19 cellular contexts compared by ENCODE assay signal in the genomic region with DNA sequence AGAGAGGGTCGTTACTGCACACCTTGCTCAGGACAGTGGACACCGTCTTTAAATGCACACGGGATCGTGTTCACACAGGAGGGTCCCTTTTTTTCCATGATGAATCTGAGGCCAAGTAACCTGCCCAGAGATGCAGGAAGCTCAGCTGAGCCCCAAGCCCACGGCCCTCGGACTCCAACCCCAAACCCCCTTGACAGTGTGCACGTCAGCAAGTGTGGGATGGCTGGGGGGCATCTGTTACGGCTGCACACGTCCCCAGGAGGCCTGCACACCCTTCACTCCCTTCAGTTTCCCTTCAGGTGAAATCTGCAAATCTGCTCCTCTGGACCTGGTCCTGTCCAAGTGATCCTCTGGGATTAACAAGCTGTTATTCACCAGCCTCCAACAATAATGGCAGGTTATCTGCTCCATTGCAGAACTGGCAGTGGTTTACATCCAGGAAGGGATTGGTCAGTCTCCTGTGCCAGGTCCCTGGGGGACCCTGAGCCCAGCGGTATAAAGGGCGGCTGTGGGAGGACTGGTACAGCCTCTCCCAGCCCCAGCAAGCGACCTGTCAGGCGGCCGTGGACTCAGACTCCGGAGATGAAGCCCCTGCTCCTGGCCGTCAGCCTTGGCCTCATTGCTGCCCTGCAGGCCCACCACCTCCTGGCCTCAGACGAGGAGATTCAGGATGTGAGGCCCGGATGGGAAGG. TPM values are rescaled to one million over a fixed set of nuclear protein-coding genes. Genes with fewer than 3 reads are reported as not detected.
"Had no signal": no experiment of that assay in that cellular context is flagged by ENCODE, and none has a peak within 500 bp of the region (broad histone marks: within the 10 kb centered on the region; RNA-seq: fewer than 3 reads in every experiment).

A gene (plus strand): TSS at position 525 of the 692 bp plus-strand sequence. CDS start 58 bp downstream, at position 583.

- H2AFZ ChIP-seq: neural progenitor cell, parathyroid adenoma had no signal

- H3K4me3 Mint-ChIP-seq: activated naive CD8-positive, alpha-beta T cell treated with anti-CD3 and anti-CD28 coated beads, Interleukin-2, amount 50 U/mL, for 24 hours; neural progenitor cell; stimulated activated naive CD8-positive, alpha-beta T cell treated with anti-CD3 and anti-CD28 coated beads, Interleukin-15, Interleukin-2, amounts not matched to agents 100 ng/mL and 50 ng/mL, for 24 hours had no signal

- H3K4me2 ChIP-seq: neural progenitor cell had no signal

- H3K9me3 Mint-ChIP-seq: activated naive CD8-positive, alpha-beta T cell treated with anti-CD3 and anti-CD28 coated beads, Interleukin-2, amount 50 U/mL, for 24 hours; neural progenitor cell; stimulated activated naive CD8-positive, alpha-beta T cell treated with anti-CD3 and anti-CD28 coated beads, Interleukin-15, Interleukin-2, amounts not matched to agents 100 ng/mL and 50 ng/mL, for 24 hours had no signal

- H3K4me3 ChIP-seq: heart right ventricle, lung, neural progenitor cell, SJCRH30, thoracic aorta had no signal

- H3K9me3 ChIP-seq: heart right ventricle, SJCRH30, thoracic aorta had no signal

- H3K27ac Mint-ChIP-seq: activated naive CD8-positive, alpha-beta T cell treated with anti-CD3 and anti-CD28 coated beads, Interleukin-2, amount 50 U/mL, for 24 hours; neural progenitor cell; stimulated activated naive CD8-positive, alpha-beta T cell treated with anti-CD3 and anti-CD28 coated beads, Interleukin-15, Interleukin-2, amounts not matched to agents 100 ng/mL and 50 ng/mL, for 24 hours had no signal

- H3K36me3 Mint-ChIP-seq: neural progenitor cell had no signal

- FAIRE-seq: frontal cortex, urothelium cell line had no signal

- H3K79me2 ChIP-seq: parathyroid adenoma had no signal

- ATAC-seq: activated naive CD8-positive, alpha-beta T cell treated with anti-CD3 and anti-CD28 coated beads, Interleukin-2, amount 50 U/mL, for 24 hours; heart right ventricle; left colon had no signal

- H3K9ac ChIP-seq: neural progenitor cell, parathyroid adenoma had no signal

- H3K27ac ChIP-seq: heart right ventricle, neural progenitor cell, parathyroid adenoma, SJCRH30, thoracic aorta had no signal

- H3K4me1 ChIP-seq: neural progenitor cell, parathyroid adenoma, SJCRH30 had no signal

- DNase-seq: activated CD4-positive, alpha-beta T cell treated with anti-CD3 and anti-CD28 coated beads, Interleukin-2, amount 50 U/mL, for 4 hours; activated naive CD4-positive, alpha-beta T cell treated with Interleukin-2 at 50 U/mL for 16 hours; activated naive CD8-positive, alpha-beta T cell treated with anti-CD3 and anti-CD28 coated beads, Interleukin-2, amount 50 U/mL, for 24 hours; dermis blood vessel endothelial cell; heart right ventricle; left colon; SJCRH30; stimulated activated CD4-positive, alpha-beta T cell treated with anti-CD3 and anti-CD28 coated beads, Interleukin-4, amount 100 ng/mL, for 1 hour had no signal

- H3K27me3 ChIP-seq: neural progenitor cell had no signal

- H3K36me3 ChIP-seq: heart right ventricle, neural progenitor cell, SJCRH30, thoracic aorta had no signal

RNA-seq across cellular contexts. Expression of the gene that starts here (rescaled TPM):
- total RNA-seq: dermis blood vessel endothelial cell; epithelial cell of proximal tubule; frontal cortex; left colon; lung; renal cortical epithelial cell; SJCRH30; T-helper 2 cell treated with Interferon-gamma antibody and Interleukin-4, amounts not matched to agents 100 ng/mL and 5 ng/mL, for 36 hours; thoracic aorta had no signal
- polyA plus RNA-seq: aorta, lung had no signal
